ENCODE assay signal across 17 cellular contexts in genomic region chr2:55743583-55743982, GRCh38. TPM values are rescaled to one million over a fixed set of nuclear protein-coding genes. Genes with fewer than 3 reads are reported as not detected.
DNase-seq lines count a peak whose midpoint lies in the region; TF ChIP-seq lines count a peak whose summit lies in the region.
"Had no signal": no experiment of that assay in that cellular context is flagged by ENCODE, and none has a peak within 500 bp of the region (broad histone marks: within the 10 kb centered on the region; RNA-seq: fewer than 3 reads in every experiment).

No MANE protein-coding gene starts in this region.

- DNase-seq in ELR (ENCODE audit: low read depth) (peak; percentile 89), HT1080 (ENCODE audit: low read depth) (peak; percentile 91), brain microvascular endothelial cell (peak; percentile 22), myocyte (ENCODE audit: low read depth) (peak; percentile 62), NCI-H2081 (lab: John Stamatoyannopoulos, UW) (no peak), OCI-LY7 (ENCODE audit: low spot score) (no peak), colonic mucosa (no peak), BE2C (no peak)
- DNase-seq: activated naive CD8-positive, alpha-beta T cell treated with anti-CD3 and anti-CD28 coated beads, Interleukin-2, amount 10 ng/mL, durations not matched to agents 7 days and 5 days; CD4-positive, alpha-beta memory T cell; left colon; NCI-H1092; NCI-H510A; SHP77; sigmoid colon; stomach had no signal

- H4K20me1 ChIP-seq in OCI-LY7 (ENCODE audit: insufficient read depth, low read length) = no peaks in the 10 kb centered on the region

- no TSS peak for BruUV-seq in OCI-LY7 (replicated peaks; lab: Mats Ljungman, UMichigan)

- H3K9me2 ChIP-seq in OCI-LY7 (ENCODE audit: insufficient read depth, low read length) = no peaks in the 10 kb centered on the region

- H3K79me2 ChIP-seq in OCI-LY7 (ENCODE audit: insufficient read depth, low read depth, low read length) = no peaks in the 10 kb centered on the region

- POLR2A ChIA-PET in OCI-LY7 (lab: Charles Lee) = interaction anchor here (0.5 kb wide), 1 partner anchor 1101 kb away, joined by 3 read pairs; no protein-coding TSS in a partner anchor

- in situ Hi-C loops in brain microvascular endothelial cell (cut with HindIII; ENCODE audit: low pct_ligation_motif_present, low sequenced_read_pairs) = no loop called here

- H3K4me3 ChIP-seq in brain microvascular endothelial cell (ENCODE audit: low read depth, low read length) (no peak overlapping the region), OCI-LY7 (ENCODE audit: low read depth, low read length, poor library complexity, severe bottlenecking) (no peak overlapping the region), colonic mucosa (no peak overlapping the region), BE2C (ENCODE audit: low read depth, low read length) (no peak overlapping the region)
- H3K4me3 ChIP-seq: sigmoid colon, stomach had no signal

- H3K27ac ChIP-seq in brain microvascular endothelial cell = no peak overlapping the region
- no peak overlapping the region for H3K27ac ChIP-seq in OCI-LY7 (ENCODE audit: low read depth, low read length, poor library complexity, severe bottlenecking)
- no peak overlapping the region for H3K27ac ChIP-seq in colonic mucosa
- H3K27ac ChIP-seq: sigmoid colon, stomach, VCaP had no signal

- no peaks in the 10 kb centered on the region for H3K9me3 ChIP-seq in OCI-LY7 (ENCODE audit: low read length)
- no peaks in the 10 kb centered on the region for H3K9me3 ChIP-seq in colonic mucosa
- H3K9me3 ChIP-seq in BE2C = no peaks in the 10 kb centered on the region
- H3K9me3 ChIP-seq: sigmoid colon, stomach had no signal

- no peak overlapping the region for H2AFZ ChIP-seq in OCI-LY7 (ENCODE audit: low read length)

- intact Hi-C loops in OCI-LY7 (cut with micrococcal nuclease; ENCODE audit: unreplicated experiment) = no loop called here
- intact Hi-C loops in colonic mucosa (cut with DNase I) = no loop called here

- no peak overlapping the region for H3K4me2 ChIP-seq in OCI-LY7 (ENCODE audit: low read length)

- H3K4me1 ChIP-seq in OCI-LY7 (ENCODE audit: insufficient read depth, low read length, poor library complexity, severe bottlenecking) = no peaks in the 10 kb centered on the region
- H3K4me1 ChIP-seq in colonic mucosa = no peaks in the 10 kb centered on the region
- no peaks in the 10 kb centered on the region for H3K4me1 ChIP-seq in BE2C
- H3K4me1 ChIP-seq: sigmoid colon, stomach had no signal

- CTCF ChIA-PET in OCI-LY7 (lab: Charles Lee; ENCODE audit: unreplicated experiment) = no interaction called here

- TF ChIP-seq CTCF in brain microvascular endothelial cell (IDR thresholded peaks at IDR 0.05; ENCODE audit: low read depth, low read length, missing control alignments) = no peak
- no peak for TF ChIP-seq CTCF in OCI-LY7 (conservative IDR thresholded peaks at IDR 0.05; ENCODE audit: low read length)
- TF ChIP-seq CTCF in colonic mucosa (IDR thresholded peaks at IDR 0.05) = no peak
- no peak for TF ChIP-seq CTCF in BE2C (IDR thresholded peaks at IDR 0.05; ENCODE audit: low read depth, low read length)

- H3K27me3 ChIP-seq in brain microvascular endothelial cell (replicated peaks) = no peaks in the 10 kb centered on the region
- no peaks in the 10 kb centered on the region for H3K27me3 ChIP-seq in colonic mucosa
- H3K27me3 ChIP-seq in BE2C = no peaks in the 10 kb centered on the region
- H3K27me3 ChIP-seq: sigmoid colon, stomach had no signal

- H3K36me3 ChIP-seq in brain microvascular endothelial cell (replicated peaks) (no peaks in the 10 kb centered on the region), OCI-LY7 (ENCODE audit: insufficient read depth, low read length) (no peaks in the 10 kb centered on the region), colonic mucosa (no peaks in the 10 kb centered on the region), BE2C (no peaks in the 10 kb centered on the region)
- H3K36me3 ChIP-seq: sigmoid colon, stomach had no signal

- H3K9ac ChIP-seq in colonic mucosa (ENCODE audit: low read depth in 2 of 2, low read length in 2 of 2) = no peak overlapping the region

RNA-seq across cellular contexts. Expression of gene PNPT1, which starts 49.9 kb away (rescaled TPM):
- 57.6 and 70.9 TPM in 2 replicates for total RNA-seq in HT1080 (2014; rRNA removed; shearing (Covaris generic))
- polyA plus RNA-seq in HT1080 (2015; cell fraction: cytosol; rRNA removed) = 28.4 and 33.4 TPM in 2 replicates
- 69.2 and 71.2 TPM in 2 replicates for polyA plus RNA-seq in HT1080 (2015; cell fraction: nucleus; rRNA removed)
- total RNA-seq in myocyte (25.0 and 25.2 TPM in 2 replicates), OCI-LY7 (2022) (39.0 and 45.0 TPM in 2 replicates), colonic mucosa (10 to 100 TPM; 11.5 to 34.0 TPM)
- polyA plus RNA-seq in myocyte (2012) = 12.5 TPM
- 29.9 and 35.1 TPM in 2 replicates for total RNA-seq in OCI-LY7 (2014; rRNA removed; shearing (Covaris generic))
- 35.9 TPM for polyA plus RNA-seq in BE2C (2012; ENCODE audit: insufficient read depth, insufficient read length, low read depth)

Comparison
In these comparisons a context has a peak if more than half of its experiments do, and no peak if none do; other contexts are left out.
1. DNase-seq: peak in ELR (single experiment), HT1080 (single experiment), brain microvascular endothelial cell (single experiment) and myocyte (single experiment); none in NCI-H2081 (0 of 2), OCI-LY7 (single experiment), colonic mucosa (single experiment) and BE2C (single experiment).